ENCODE assay signal across 8 cellular contexts in genomic region chr5:150286820-150287219, GRCh38. TPM values are rescaled to one million over a fixed set of nuclear protein-coding genes. Genes with fewer than 3 reads are reported as not detected.
DNase-seq lines count a peak whose midpoint lies in the region; ATAC-seq and TF ChIP-seq lines count a peak whose summit lies in the region.

No MANE protein-coding gene starts in this region.

- no peaks in the 10 kb centered on the region for H3K9me3 ChIP-seq in left ventricle myocardium inferior (replicated peaks)

- TF ChIP-seq CTCF in left ventricle myocardium inferior (IDR thresholded peaks at IDR 0.05; ENCODE audit: borderline replicate concordance): peak; percentile 45

- peak; percentile 61 for DNase-seq in cardiac septum (ENCODE audit: low spot score)
- no peak for DNase-seq in Right ventricle myocardium inferior (ENCODE audit: missing footprints)
- DNase-seq in left ventricle myocardium inferior: no peak
- no peak for DNase-seq in NCI-H2196 treated with DMSO at 0.1 percent for 48 hours (lab: John Stamatoyannopoulos, UW; ENCODE audit: unreplicated experiment)
- no peak for DNase-seq in activated T-cell treated with anti-CD3 and anti-CD28 coated beads, Interleukin-2, amount 50 U/mL, for 24 hours
- no peak for DNase-seq in AG08396 (ENCODE audit: low spot score)

- H3K9me3 Mint-ChIP-seq in activated T-cell treated with anti-CD3 and anti-CD28 coated beads, Interleukin-2, amount 50 U/mL, for 24 hours: no peaks in the 10 kb centered on the region

- intact Hi-C loops in cardiac septum (cut with DNase I) (no loop called here), Right ventricle myocardium inferior (cut with DNase I) (no loop called here), left ventricle myocardium inferior (cut with micrococcal nuclease) (no loop called here)

- no peaks in the 10 kb centered on the region for H3K4me1 ChIP-seq in left ventricle myocardium inferior

- no peak overlapping the region for H3K27ac ChIP-seq in left ventricle myocardium inferior (replicated peaks)

- no peaks in the 10 kb centered on the region for H3K36me3 ChIP-seq in left ventricle myocardium inferior

- no peak for ATAC-seq in Right ventricle myocardium inferior
- peak; percentile 86 for ATAC-seq in SK-N-SH treated with all-trans-retinoic acid at 6 μM for 48 hours
- no peak for ATAC-seq in HG03025 (IDR thresholded peaks at IDR 0.05; ENCODE audit: low FRiP score, unreplicated experiment)

- no peak overlapping the region for H3K27ac Mint-ChIP-seq in activated T-cell treated with anti-CD3 and anti-CD28 coated beads, Interleukin-2, amount 50 U/mL, for 24 hours

- no peaks in the 10 kb centered on the region for H3K27me3 Mint-ChIP-seq in activated T-cell treated with anti-CD3 and anti-CD28 coated beads, Interleukin-2, amount 50 U/mL, for 24 hours

- no peaks in the 10 kb centered on the region for H3K4me1 Mint-ChIP-seq in activated T-cell treated with anti-CD3 and anti-CD28 coated beads, Interleukin-2, amount 50 U/mL, for 24 hours (ENCODE audit: low read depth)

- peaks cover 37% of the 10 kb centered on the region for H3K27me3 ChIP-seq in left ventricle myocardium inferior (ENCODE audit: low read depth)

- H3K4me3 ChIP-seq in left ventricle myocardium inferior: no peak overlapping the region

- H3K36me3 Mint-ChIP-seq in activated T-cell treated with anti-CD3 and anti-CD28 coated beads, Interleukin-2, amount 50 U/mL, for 24 hours (ENCODE audit: low read depth): no peaks in the 10 kb centered on the region

- no peak overlapping the region for H3K4me3 Mint-ChIP-seq in activated T-cell treated with anti-CD3 and anti-CD28 coated beads, Interleukin-2, amount 50 U/mL, for 24 hours

TF ChIP-seq in SK-N-SH treated with all-trans-retinoic acid at 6 μM for 48 hours, 23 proteins besides CTCF, POLR2A, EP300 and RAD21:
- TF ChIP-seq ARNTL (CRISPR knock-in tag; IDR thresholded peaks at IDR 0.05; ENCODE audit: borderline replicate concordance, low read depth): no peak
- no peak for TF ChIP-seq BACH2 (CRISPR knock-in tag; IDR thresholded peaks at IDR 0.05; ENCODE audit: borderline replicate concordance)
- no peak for TF ChIP-seq TCF4 (CRISPR knock-in tag; IDR thresholded peaks at IDR 0.05; ENCODE audit: borderline replicate concordance)
- no peak for TF ChIP-seq CSDC2 (CRISPR knock-in tag; IDR thresholded peaks at IDR 0.05)
- TF ChIP-seq, protein P1, sequence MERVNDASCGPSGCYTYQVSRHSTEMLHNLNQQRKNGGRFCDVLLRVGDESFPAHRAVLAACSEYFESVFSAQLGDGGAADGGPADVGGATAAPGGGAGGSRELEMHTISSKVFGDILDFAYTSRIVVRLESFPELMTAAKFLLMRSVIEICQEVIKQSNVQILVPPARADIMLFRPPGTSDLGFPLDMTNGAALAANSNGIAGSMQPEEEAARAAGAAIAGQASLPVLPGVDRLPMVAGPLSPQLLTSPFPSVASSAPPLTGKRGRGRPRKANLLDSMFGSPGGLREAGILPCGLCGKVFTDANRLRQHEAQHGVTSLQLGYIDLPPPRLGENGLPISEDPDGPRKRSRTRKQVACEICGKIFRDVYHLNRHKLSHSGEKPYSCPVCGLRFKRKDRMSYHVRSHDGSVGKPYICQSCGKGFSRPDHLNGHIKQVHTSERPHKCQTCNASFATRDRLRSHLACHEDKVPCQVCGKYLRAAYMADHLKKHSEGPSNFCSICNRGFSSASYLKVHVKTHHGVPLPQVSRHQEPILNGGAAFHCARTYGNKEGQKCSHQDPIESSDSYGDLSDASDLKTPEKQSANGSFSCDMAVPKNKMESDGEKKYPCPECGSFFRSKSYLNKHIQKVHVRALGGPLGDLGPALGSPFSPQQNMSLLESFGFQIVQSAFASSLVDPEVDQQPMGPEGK (CRISPR knock-in tag; IDR thresholded peaks at IDR 0.05; ENCODE audit: borderline replicate concordance): no peak

RNA-seq across cellular contexts. Expression of gene CAMK2A, which starts 2.8 kb away (rescaled TPM):
- total RNA-seq in cardiac septum (22.7 TPM), Right ventricle myocardium inferior (17.0 TPM), left ventricle myocardium inferior (19.4 TPM)

RNA-seq across cellular contexts. Expression of gene ARSI, which starts 15.9 kb away (rescaled TPM):
- total RNA-seq in cardiac septum (0.38 TPM), Right ventricle myocardium inferior (0.65 TPM), left ventricle myocardium inferior (0.16 TPM)
